In genomic region chr14:69572634-69573135, GRCh38 we compare ENCODE assay signal across 12 cellular contexts. TPM values are rescaled to one million over a fixed set of nuclear protein-coding genes. Genes with fewer than 3 reads are reported as not detected.
DNase-seq lines count a peak whose midpoint lies in the region; ATAC-seq and TF ChIP-seq lines count a peak whose summit lies in the region.
"Had no signal": no experiment of that assay in that cellular context is flagged by ENCODE, and none has a peak within 500 bp of the region (broad histone marks: within the 10 kb centered on the region; RNA-seq: fewer than 3 reads in every experiment).

No MANE protein-coding gene starts in this region.

- H3K4me3 ChIP-seq in Peyer's patch: peak overlapping the region in 3 of 4 donors; percentile 27 to 53 (median 49)
- H3K4me3 ChIP-seq in iPS-15b (ENCODE audit: low read depth, low read length): peak overlapping the region; percentile 35
- H3K4me3 ChIP-seq in subcutaneous abdominal adipose tissue (ENCODE audit: low read depth in 1 of 5, low read length in 5 of 5): peak overlapping the region in 4 of 5 donors; percentile 54 to 68 (median 62)
- H3K4me3 ChIP-seq in CD8-positive, alpha-beta memory T cell (ENCODE audit: low read length): no peak overlapping the region

- H3K4me1 Mint-ChIP-seq in activated CD4-positive, alpha-beta memory T cell treated with anti-CD3 and anti-CD28 coated beads, Interleukin-2, amount 10 ng/mL, durations not matched to agents 7 days and 5 days: peaks cover 10% of the 10 kb centered on the region
- peaks cover 11% of the 10 kb centered on the region for H3K4me1 Mint-ChIP-seq in activated CD4-positive, alpha-beta memory T cell treated with anti-CD3 and anti-CD28 coated beads for 36 hours (ENCODE audit: low read depth)
- peaks cover 5 to 14% (median 8%) of the 10 kb centered on the region in 3 donors for H3K4me1 Mint-ChIP-seq in CD8-positive, alpha-beta memory T cell

- TF ChIP-seq CTCF in Peyer's patch (IDR thresholded peaks at IDR 0.05): no peak

- H3K9me3 Mint-ChIP-seq in activated CD4-positive, alpha-beta memory T cell treated with anti-CD3 and anti-CD28 coated beads, Interleukin-2, amount 10 ng/mL, durations not matched to agents 7 days and 5 days: no peaks in the 10 kb centered on the region
- no peaks in the 10 kb centered on the region for H3K9me3 Mint-ChIP-seq in activated CD4-positive, alpha-beta memory T cell treated with anti-CD3 and anti-CD28 coated beads for 36 hours
- H3K9me3 Mint-ChIP-seq in CD8-positive, alpha-beta memory T cell: peaks cover 0 to 2% (median 0%) of the 10 kb centered on the region in 5 donors
- H3K9me3 Mint-ChIP-seq: immature natural killer cell had no signal

- POLR2A ChIA-PET in activated CD4-positive, alpha-beta memory T cell treated with anti-CD3 and anti-CD28 coated beads, Interleukin-2, amount 10 ng/mL, durations not matched to agents 7 days and 5 days (lab: Charles Lee): interaction anchor here (3.5 kb wide), 1 partner anchor 194 kb away, joined by 11 read pairs; the partner anchor contains the start of gene SRSF5
- POLR2A ChIA-PET in activated CD4-positive, alpha-beta memory T cell treated with anti-CD3 and anti-CD28 coated beads for 36 hours (lab: Charles Lee): no interaction called here
- POLR2A ChIA-PET in CD8-positive, alpha-beta memory T cell (lab: Charles Lee): interaction anchor here (0.9 kb wide), 1 partner anchor 174 kb away, joined by 4 read pairs; the partner anchor contains the start of genes ERH and SLC39A9

- H3K9me3 ChIP-seq in Peyer's patch (no peaks in the 10 kb centered on the region), iPS-15b (ENCODE audit: control insufficient read depth, insufficient read depth, low read length) (no peaks in the 10 kb centered on the region), subcutaneous abdominal adipose tissue (ENCODE audit: control insufficient read depth in 5 of 5, low read length in 5 of 5) (peaks cover 0 to 3% (median 0%) of the 10 kb centered on the region in 5 donors)
- no peaks in the 10 kb centered on the region for H3K9me3 ChIP-seq in CD8-positive, alpha-beta memory T cell (ENCODE audit: low read length)

- ATAC-seq in HG02938 (IDR thresholded peaks at IDR 0.05; ENCODE audit: unreplicated experiment): no peak
- ATAC-seq: HCT116 had no signal

- H3K4me1 ChIP-seq in Peyer's patch: peaks cover 0 to 35% (median 15%) of the 10 kb centered on the region in 4 donors
- H3K4me1 ChIP-seq in iPS-15b (ENCODE audit: control insufficient read depth, insufficient read depth, low read length): no peaks in the 10 kb centered on the region
- peaks cover 0 to 38% (median 31%) of the 10 kb centered on the region in 5 donors for H3K4me1 ChIP-seq in subcutaneous abdominal adipose tissue (ENCODE audit: control insufficient read depth in 5 of 5, insufficient read depth in 5 of 5, low read length in 5 of 5)
- H3K4me1 ChIP-seq in CD8-positive, alpha-beta memory T cell (ENCODE audit: insufficient read depth, low read length): peaks cover 7% of the 10 kb centered on the region

- H3K9ac ChIP-seq in iPS-15b (ENCODE audit: low read depth, low read length) (no peak overlapping the region), subcutaneous abdominal adipose tissue (ENCODE audit: low read length in 5 of 5) (no peak overlapping the region)

- H3K36me3 Mint-ChIP-seq in activated CD4-positive, alpha-beta memory T cell treated with anti-CD3 and anti-CD28 coated beads, Interleukin-2, amount 10 ng/mL, durations not matched to agents 7 days and 5 days (ENCODE audit: low read depth): peaks cover 3% of the 10 kb centered on the region
- no peaks in the 10 kb centered on the region for H3K36me3 Mint-ChIP-seq in activated CD4-positive, alpha-beta memory T cell treated with anti-CD3 and anti-CD28 coated beads for 36 hours
- no peaks in the 10 kb centered on the region for H3K36me3 Mint-ChIP-seq in CD8-positive, alpha-beta memory T cell
- H3K36me3 Mint-ChIP-seq: immature natural killer cell had no signal

- H3K4me3 Mint-ChIP-seq in activated CD4-positive, alpha-beta memory T cell treated with anti-CD3 and anti-CD28 coated beads, Interleukin-2, amount 10 ng/mL, durations not matched to agents 7 days and 5 days: peak overlapping the region; percentile 13
- H3K4me3 Mint-ChIP-seq in activated CD4-positive, alpha-beta memory T cell treated with anti-CD3 and anti-CD28 coated beads for 36 hours: no peak overlapping the region
- peak overlapping the region in 2 of 7 donors; percentile 15 to 43 for H3K4me3 Mint-ChIP-seq in CD8-positive, alpha-beta memory T cell

- H3K27ac Mint-ChIP-seq in activated CD4-positive, alpha-beta memory T cell treated with anti-CD3 and anti-CD28 coated beads, Interleukin-2, amount 10 ng/mL, durations not matched to agents 7 days and 5 days: no peak overlapping the region
- H3K27ac Mint-ChIP-seq in activated CD4-positive, alpha-beta memory T cell treated with anti-CD3 and anti-CD28 coated beads for 36 hours: no peak overlapping the region
- no peak overlapping the region for H3K27ac Mint-ChIP-seq in CD8-positive, alpha-beta memory T cell
- H3K27ac Mint-ChIP-seq: immature natural killer cell had no signal

- CTCF ChIA-PET in activated CD4-positive, alpha-beta memory T cell treated with anti-CD3 and anti-CD28 coated beads, Interleukin-2, amount 10 ng/mL, durations not matched to agents 7 days and 5 days (lab: Charles Lee): interaction anchor here (1.2 to 4.0 kb wide), 5 partner anchors 24 to 154 kb away, joined by 3 to 13 read pairs (median 9); no protein-coding TSS in a partner anchor
- CTCF ChIA-PET in activated CD4-positive, alpha-beta memory T cell treated with anti-CD3 and anti-CD28 coated beads for 36 hours (lab: Charles Lee): interaction anchor here (0.7 to 4.5 kb wide), 9 partner anchors 9 to 330 kb away, joined by 3 to 47 read pairs (median 5); no protein-coding TSS in a partner anchor
- CTCF ChIA-PET in CD8-positive, alpha-beta memory T cell (lab: Charles Lee): interaction anchor here (1.0 to 1.3 kb wide), 2 partner anchors 24 to 154 kb away, joined by 3 to 4 read pairs; no protein-coding TSS in a partner anchor

- DNase-seq in activated CD4-positive, alpha-beta memory T cell treated with anti-CD3 and anti-CD28 coated beads, Interleukin-2, amount 10 ng/mL, durations not matched to agents 7 days and 5 days: no peak
- no peak for DNase-seq in activated CD4-positive, alpha-beta memory T cell treated with anti-CD3 and anti-CD28 coated beads for 36 hours
- DNase-seq in Peyer's patch: no peak
- no peak for DNase-seq in NK-92 (lab: John Stamatoyannopoulos, UW; ENCODE audit: unreplicated experiment)
- DNase-seq in CD8-positive, alpha-beta memory T cell: no peak
- DNase-seq: immature natural killer cell, NCI-H1092 treated with DMSO at 0.1 percent for 48 hours, T-helper 9 cell had no signal

- H3K27me3 Mint-ChIP-seq in activated CD4-positive, alpha-beta memory T cell treated with anti-CD3 and anti-CD28 coated beads, Interleukin-2, amount 10 ng/mL, durations not matched to agents 7 days and 5 days: peaks cover 74% of the 10 kb centered on the region
- H3K27me3 Mint-ChIP-seq in activated CD4-positive, alpha-beta memory T cell treated with anti-CD3 and anti-CD28 coated beads for 36 hours: peaks cover 49% of the 10 kb centered on the region
- peaks cover 41 to 70% of the 10 kb centered on the region in 2 donors for H3K27me3 Mint-ChIP-seq in CD8-positive, alpha-beta memory T cell

- H3K27ac ChIP-seq in Peyer's patch (no peak overlapping the region), subcutaneous abdominal adipose tissue (ENCODE audit: low read depth, low read length) (no peak overlapping the region)
- H3K27ac ChIP-seq in CD8-positive, alpha-beta memory T cell (ENCODE audit: low read depth, low read length): no peak overlapping the region

- H3K27me3 ChIP-seq in Peyer's patch (peaks cover 0 to 38% of the 10 kb centered on the region in 2 donors), iPS-15b (ENCODE audit: control insufficient read depth, insufficient read depth, low read length) (peaks cover 91% of the 10 kb centered on the region), subcutaneous abdominal adipose tissue (ENCODE audit: control insufficient read depth in 5 of 5, insufficient read depth in 4 of 5, low read length in 5 of 5) (peaks cover 35 to 61% (median 58%) of the 10 kb centered on the region in 5 donors)
- H3K27me3 ChIP-seq in CD8-positive, alpha-beta memory T cell (ENCODE audit: insufficient read depth, low read length, poor library complexity, severe bottlenecking): peaks cover 20% of the 10 kb centered on the region

- H3K36me3 ChIP-seq in Peyer's patch (no peaks in the 10 kb centered on the region), iPS-15b (ENCODE audit: control insufficient read depth, insufficient read depth, low read length) (no peaks in the 10 kb centered on the region), subcutaneous abdominal adipose tissue (ENCODE audit: control insufficient read depth in 5 of 5, insufficient read depth in 5 of 5, low read length in 5 of 5) (no peaks in the 10 kb centered on the region)
- no peaks in the 10 kb centered on the region for H3K36me3 ChIP-seq in CD8-positive, alpha-beta memory T cell (ENCODE audit: insufficient read depth, low read length)

- TF ChIP-seq POLR2A in Peyer's patch (IDR thresholded peaks at IDR 0.05): no peak

- intact Hi-C loops in activated CD4-positive, alpha-beta memory T cell treated with anti-CD3 and anti-CD28 coated beads for 36 hours (cut with micrococcal nuclease): no loop called here

RNA-seq across cellular contexts. Expression of gene CCDC177, which starts 2.0 kb away (rescaled TPM):
- not detected for total RNA-seq in activated CD4-positive, alpha-beta memory T cell treated with anti-CD3 and anti-CD28 coated beads, Interleukin-2, amount 10 ng/mL, durations not matched to agents 7 days and 5 days
- not detected for total RNA-seq in activated CD4-positive, alpha-beta memory T cell treated with anti-CD3 and anti-CD28 coated beads for 36 hours
- total RNA-seq in Peyer's patch: not detected
- total RNA-seq in CD8-positive, alpha-beta memory T cell: not detected
- polyA plus RNA-seq in CD8-positive, alpha-beta memory T cell: not detected
- polyA plus RNA-seq: immature natural killer cell had no signal

RNA-seq across cellular contexts. Expression of gene SUSD6, which starts 38.7 kb away (rescaled TPM):
- total RNA-seq in activated CD4-positive, alpha-beta memory T cell treated with anti-CD3 and anti-CD28 coated beads, Interleukin-2, amount 10 ng/mL, durations not matched to agents 7 days and 5 days: 10 to 100 TPM; 63.4 to 65.2 TPM
- 10 to 100 TPM; 69.9 to 72.2 TPM for total RNA-seq in activated CD4-positive, alpha-beta memory T cell treated with anti-CD3 and anti-CD28 coated beads for 36 hours
- total RNA-seq in Peyer's patch: 100 to 1,000 TPM in 3 of 4 donors, 10 to 100 TPM in 1; 33.8 to 125 (median 113) TPM
- total RNA-seq in CD8-positive, alpha-beta memory T cell: 10 to 100 TPM; 51.4 to 53.9 TPM
- 9.3 TPM for polyA plus RNA-seq in CD8-positive, alpha-beta memory T cell
